Comparison of ENCODE assay signal across 2 cellular contexts in genomic region chr7:96508371-96508770, GRCh38.
TF ChIP-seq lines count a peak whose summit lies in the region.

No MANE protein-coding gene starts in this region.

TF ChIP-seq in liver, 16 proteins besides CTCF, POLR2A, EP300 and RAD21 (continued from another document):
- peak in 1 of 2 donors; percentile 65 for TF ChIP-seq GABPA (IDR thresholded peaks at IDR 0.05 in 1 of 2, conservative IDR thresholded peaks at IDR 0.05 in 1 of 2)
- TF ChIP-seq REST (IDR thresholded peaks at IDR 0.05) = no peak
- peak; percentile 45 for TF ChIP-seq MAX (IDR thresholded peaks at IDR 0.05)
- TF ChIP-seq JUND (IDR thresholded peaks at IDR 0.05) = peak in 1 of 2 donors; percentile 47
- TF ChIP-seq EGR1 (IDR thresholded peaks at IDR 0.05; ENCODE audit: low read depth in 2 of 2) = peak in 1 of 2 donors; percentile 29
- TF ChIP-seq NR2F2 (IDR thresholded peaks at IDR 0.05) = no peak

TF ChIP-seq in HepG2, 621 proteins besides CTCF, POLR2A, EP300 and RAD21 (continued from another document):
- TF ChIP-seq ZNF280B (CRISPR knock-in tag; IDR thresholded peaks at IDR 0.05; ENCODE audit: borderline replicate concordance) = no peak
- TF ChIP-seq MTERF4 (CRISPR knock-in tag; IDR thresholded peaks at IDR 0.05) = no peak
- TF ChIP-seq UBTF (CRISPR knock-in tag; IDR thresholded peaks at IDR 0.05) = no peak
- TF ChIP-seq ZNF10 (CRISPR knock-in tag; IDR thresholded peaks at IDR 0.05; ENCODE audit: borderline replicate concordance, low read depth) = no peak
- no peak for TF ChIP-seq HOXD1 (CRISPR knock-in tag; IDR thresholded peaks at IDR 0.05)
- no peak for TF ChIP-seq ZNF232 (CRISPR knock-in tag; IDR thresholded peaks at IDR 0.05; ENCODE audit: borderline replicate concordance)
- no peak for TF ChIP-seq DBP (CRISPR knock-in tag; IDR thresholded peaks at IDR 0.05; ENCODE audit: not compliant biosample characterization)
- no peak for TF ChIP-seq ZNF17 (CRISPR knock-in tag; IDR thresholded peaks at IDR 0.05)
- TF ChIP-seq POLR2AphosphoS2 (IDR thresholded peaks at IDR 0.05; ENCODE audit: low read depth, low read length) = no peak
- no peak for TF ChIP-seq RORA (CRISPR knock-in tag; IDR thresholded peaks at IDR 0.05)
- no peak for TF ChIP-seq YY1 (IDR thresholded peaks at IDR 0.05; ENCODE audit: insufficient read depth, insufficient replicate concordance, low read depth, low read length)
- TF ChIP-seq ZBTB14 (CRISPR knock-in tag; IDR thresholded peaks at IDR 0.05) = no peak
